1 cellular context compared by ENCODE assay signal in the genomic region with DNA sequence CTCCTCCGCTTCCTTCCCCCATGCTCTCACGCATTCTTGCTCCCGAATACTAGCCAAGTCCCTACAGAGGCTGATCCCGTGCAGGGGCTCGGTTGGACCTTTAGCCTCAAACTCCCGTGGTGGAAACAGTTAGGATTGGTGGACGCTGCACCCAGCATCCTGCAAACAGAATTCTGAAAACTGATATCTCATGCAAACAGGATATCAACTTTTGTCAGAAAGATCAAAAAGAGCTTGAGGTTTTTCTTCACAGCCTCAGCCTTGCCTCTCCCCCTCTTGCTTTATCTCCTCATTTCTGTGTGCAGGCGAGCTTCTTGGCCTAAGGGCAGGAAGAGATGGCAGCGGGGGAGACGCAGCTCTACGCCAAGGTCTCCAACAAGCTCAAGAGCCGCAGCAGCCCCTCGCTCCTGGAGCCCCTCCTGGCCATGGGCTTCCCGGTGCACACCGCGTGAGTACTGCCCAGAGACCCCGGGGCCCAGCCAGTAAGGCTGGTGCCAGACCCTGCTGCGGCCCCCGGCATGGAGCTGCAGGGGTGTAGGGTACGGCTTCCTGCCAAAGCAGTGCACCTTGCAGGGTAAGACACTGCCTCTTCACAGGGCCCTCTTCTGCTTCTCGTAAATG.
TF ChIP-seq lines count a peak whose summit lies in the region.

A gene with protein sequence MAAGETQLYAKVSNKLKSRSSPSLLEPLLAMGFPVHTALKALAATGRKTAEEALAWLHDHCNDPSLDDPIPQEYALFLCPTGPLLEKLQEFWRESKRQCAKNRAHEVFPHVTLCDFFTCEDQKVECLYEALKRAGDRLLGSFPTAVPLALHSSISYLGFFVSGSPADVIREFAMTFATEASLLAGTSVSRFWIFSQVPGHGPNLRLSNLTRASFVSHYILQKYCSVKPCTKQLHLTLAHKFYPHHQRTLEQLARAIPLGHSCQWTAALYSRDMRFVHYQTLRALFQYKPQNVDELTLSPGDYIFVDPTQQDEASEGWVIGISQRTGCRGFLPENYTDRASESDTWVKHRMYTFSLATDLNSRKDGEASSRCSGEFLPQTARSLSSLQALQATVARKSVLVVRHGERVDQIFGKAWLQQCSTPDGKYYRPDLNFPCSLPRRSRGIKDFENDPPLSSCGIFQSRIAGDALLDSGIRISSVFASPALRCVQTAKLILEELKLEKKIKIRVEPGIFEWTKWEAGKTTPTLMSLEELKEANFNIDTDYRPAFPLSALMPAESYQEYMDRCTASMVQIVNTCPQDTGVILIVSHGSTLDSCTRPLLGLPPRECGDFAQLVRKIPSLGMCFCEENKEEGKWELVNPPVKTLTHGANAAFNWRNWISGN (plus strand): TSS at position 292 of the 621 bp plus-strand sequence. CDS start 44 bp downstream, at position 336.

TF ChIP-seq in K562, 482 proteins besides CTCF, POLR2A, EP300 and RAD21 (continued from another document and continues in another):
- TF ChIP-seq, protein P1, sequence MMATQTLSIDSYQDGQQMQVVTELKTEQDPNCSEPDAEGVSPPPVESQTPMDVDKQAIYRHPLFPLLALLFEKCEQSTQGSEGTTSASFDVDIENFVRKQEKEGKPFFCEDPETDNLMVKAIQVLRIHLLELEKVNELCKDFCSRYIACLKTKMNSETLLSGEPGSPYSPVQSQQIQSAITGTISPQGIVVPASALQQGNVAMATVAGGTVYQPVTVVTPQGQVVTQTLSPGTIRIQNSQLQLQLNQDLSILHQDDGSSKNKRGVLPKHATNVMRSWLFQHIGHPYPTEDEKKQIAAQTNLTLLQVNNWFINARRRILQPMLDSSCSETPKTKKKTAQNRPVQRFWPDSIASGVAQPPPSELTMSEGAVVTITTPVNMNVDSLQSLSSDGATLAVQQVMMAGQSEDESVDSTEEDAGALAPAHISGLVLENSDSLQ (IDR thresholded peaks at IDR 0.05) = no peak
- TF ChIP-seq TAF9B (IDR thresholded peaks at IDR 0.05; ENCODE audit: partially characterized antibody) (no peak), POLR3G (IDR thresholded peaks at IDR 0.05; ENCODE audit: extremely low read depth, insufficient read length, insufficient replicate concordance) (no peak), ETV1 (tag; conservative IDR thresholded peaks at IDR 0.05; ENCODE audit: low read depth) (no peak), SMARCC2 (IDR thresholded peaks at IDR 0.05; ENCODE audit: low read depth) (0 out of 2 replicates have a peak, but pooled peaks have one; percentile 70), ZNF644 (tag; IDR thresholded peaks at IDR 0.05; ENCODE audit: low read depth) (no peak), TAF15 (IDR thresholded peaks at IDR 0.05; ENCODE audit: low read depth, low read length) (no peak), RNF2 (IDR thresholded peaks at IDR 0.05) (peak; percentile 89), KDM1A (IDR thresholded peaks at IDR 0.05) (peak; percentile 91 to 93), ZNF134 (CRISPR knock-in tag; conservative IDR thresholded peaks at IDR 0.05) (no peak), ZNF75A (CRISPR knock-in tag; IDR thresholded peaks at IDR 0.05) (no peak), RBM22 (IDR thresholded peaks at IDR 0.05; ENCODE audit: low read depth, low read length, poor library complexity, severe bottlenecking) (no peak), CBFA2T3 (IDR thresholded peaks at IDR 0.05) (peak; percentile 97), NFYB (IDR thresholded peaks at IDR 0.05; ENCODE audit: extremely low read depth, insufficient read length) (peak; percentile 18), HDAC2 (IDR thresholded peaks at IDR 0.05) (peak; percentile 92), TCF3 (CRISPR knock-in tag; IDR thresholded peaks at IDR 0.05) (peak; percentile 95), SAP30 (IDR thresholded peaks at IDR 0.05; ENCODE audit: borderline replicate concordance, insufficient read depth, low read depth, low read length, poor library complexity, severe bottlenecking) (no peak), ARID1B (IDR thresholded peaks at IDR 0.05) (peak; percentile 96), CBFB (CRISPR knock-in tag; IDR thresholded peaks at IDR 0.05) (0 out of 2 replicates have a peak, but pooled peaks have one; percentile 63), EHMT2 (IDR thresholded peaks at IDR 0.05) (peak; percentile 83), PML (IDR thresholded peaks at IDR 0.05; ENCODE audit: low read length) (peak; percentile 89), RBM14 (IDR thresholded peaks at IDR 0.05; ENCODE audit: borderline replicate concordance, insufficient read depth, low read depth, low read length) (no peak), HDAC1 (IDR thresholded peaks at IDR 0.05) (peak in 1 of 2 experiments; percentile 87; a peak in 2 of 4 replicates), HMGN3 (IDR thresholded peaks at IDR 0.05; ENCODE audit: borderline replicate concordance, extremely low read depth, insufficient read length, low read depth, low read length) (peak; percentile 76), ZNF217 (CRISPR knock-in tag; IDR thresholded peaks at IDR 0.05) (no peak), HNRNPLL (IDR thresholded peaks at IDR 0.05; ENCODE audit: low read depth, low read length, poor library complexity, severe bottlenecking) (peak; percentile 39), NR2C2 (CRISPR knock-in tag; IDR thresholded peaks at IDR 0.05) (no peak), NR2C2 (tag; IDR thresholded peaks at IDR 0.05) (no peak; the same call in 1 of the 2 replicates), TCFL5 (CRISPR knock-in tag; conservative IDR thresholded peaks at IDR 0.05) (no peak), MCM2 (IDR thresholded peaks at IDR 0.05; ENCODE audit: low read depth) (no peak), ZNF79 (CRISPR knock-in tag; IDR thresholded peaks at IDR 0.05; ENCODE audit: low read depth) (no peak), SMC3 (conservative IDR thresholded peaks at IDR 0.05; ENCODE audit: insufficient read depth, low read depth, low read length) (no peak), ZNF507 (tag; conservative IDR thresholded peaks at IDR 0.05) (no peak), ETV6 (IDR thresholded peaks at IDR 0.05; ENCODE audit: borderline replicate concordance in 1 of 2, low read depth in 2 of 2, low read length in 1 of 2) (no peak), ETV6 (CRISPR knock-in tag; IDR thresholded peaks at IDR 0.05; ENCODE audit: borderline replicate concordance) (no peak), ZFP30 (CRISPR knock-in tag; IDR thresholded peaks at IDR 0.05; ENCODE audit: borderline replicate concordance) (no peak), CC2D1A (IDR thresholded peaks at IDR 0.05) (peak; percentile 90; the same call in 1 of the 2 replicates), ZNF212 (CRISPR knock-in tag; IDR thresholded peaks at IDR 0.05) (no peak), ZNF408 (CRISPR knock-in tag; IDR thresholded peaks at IDR 0.05; ENCODE audit: low read depth) (no peak), TEAD1 (CRISPR knock-in tag; IDR thresholded peaks at IDR 0.05) (0 out of 4 replicates have a peak, but pooled peaks of 1 of the 2 experiments have one; percentile 32), U2AF2 (optimal IDR thresholded peaks at IDR 0.05; ENCODE audit: low read depth, low read length) (no peak)
- TF ChIP-seq, protein P2, sequence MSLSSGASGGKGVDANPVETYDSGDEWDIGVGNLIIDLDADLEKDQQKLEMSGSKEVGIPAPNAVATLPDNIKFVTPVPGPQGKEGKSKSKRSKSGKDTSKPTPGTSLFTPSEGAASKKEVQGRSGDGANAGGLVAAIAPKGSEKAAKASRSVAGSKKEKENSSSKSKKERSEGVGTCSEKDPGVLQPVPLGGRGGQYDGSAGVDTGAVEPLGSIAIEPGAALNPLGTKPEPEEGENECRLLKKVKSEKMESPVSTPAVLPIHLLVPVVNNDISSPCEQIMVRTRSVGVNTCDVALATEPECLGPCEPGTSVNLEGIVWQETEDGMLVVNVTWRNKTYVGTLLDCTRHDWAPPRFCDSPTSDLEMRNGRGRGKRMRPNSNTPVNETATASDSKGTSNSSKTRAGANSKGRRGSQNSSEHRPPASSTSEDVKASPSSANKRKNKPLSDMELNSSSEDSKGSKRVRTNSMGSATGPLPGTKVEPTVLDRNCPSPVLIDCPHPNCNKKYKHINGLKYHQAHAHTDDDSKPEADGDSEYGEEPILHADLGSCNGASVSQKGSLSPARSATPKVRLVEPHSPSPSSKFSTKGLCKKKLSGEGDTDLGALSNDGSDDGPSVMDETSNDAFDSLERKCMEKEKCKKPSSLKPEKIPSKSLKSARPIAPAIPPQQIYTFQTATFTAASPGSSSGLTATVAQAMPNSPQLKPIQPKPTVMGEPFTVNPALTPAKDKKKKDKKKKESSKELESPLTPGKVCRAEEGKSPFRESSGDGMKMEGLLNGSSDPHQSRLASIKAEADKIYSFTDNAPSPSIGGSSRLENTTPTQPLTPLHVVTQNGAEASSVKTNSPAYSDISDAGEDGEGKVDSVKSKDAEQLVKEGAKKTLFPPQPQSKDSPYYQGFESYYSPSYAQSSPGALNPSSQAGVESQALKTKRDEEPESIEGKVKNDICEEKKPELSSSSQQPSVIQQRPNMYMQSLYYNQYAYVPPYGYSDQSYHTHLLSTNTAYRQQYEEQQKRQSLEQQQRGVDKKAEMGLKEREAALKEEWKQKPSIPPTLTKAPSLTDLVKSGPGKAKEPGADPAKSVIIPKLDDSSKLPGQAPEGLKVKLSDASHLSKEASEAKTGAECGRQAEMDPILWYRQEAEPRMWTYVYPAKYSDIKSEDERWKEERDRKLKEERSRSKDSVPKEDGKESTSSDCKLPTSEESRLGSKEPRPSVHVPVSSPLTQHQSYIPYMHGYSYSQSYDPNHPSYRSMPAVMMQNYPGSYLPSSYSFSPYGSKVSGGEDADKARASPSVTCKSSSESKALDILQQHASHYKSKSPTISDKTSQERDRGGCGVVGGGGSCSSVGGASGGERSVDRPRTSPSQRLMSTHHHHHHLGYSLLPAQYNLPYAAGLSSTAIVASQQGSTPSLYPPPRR (CRISPR knock-in tag; IDR thresholded peaks at IDR 0.05; ENCODE audit: borderline replicate concordance) = no peak
- TF ChIP-seq, protein P3, sequence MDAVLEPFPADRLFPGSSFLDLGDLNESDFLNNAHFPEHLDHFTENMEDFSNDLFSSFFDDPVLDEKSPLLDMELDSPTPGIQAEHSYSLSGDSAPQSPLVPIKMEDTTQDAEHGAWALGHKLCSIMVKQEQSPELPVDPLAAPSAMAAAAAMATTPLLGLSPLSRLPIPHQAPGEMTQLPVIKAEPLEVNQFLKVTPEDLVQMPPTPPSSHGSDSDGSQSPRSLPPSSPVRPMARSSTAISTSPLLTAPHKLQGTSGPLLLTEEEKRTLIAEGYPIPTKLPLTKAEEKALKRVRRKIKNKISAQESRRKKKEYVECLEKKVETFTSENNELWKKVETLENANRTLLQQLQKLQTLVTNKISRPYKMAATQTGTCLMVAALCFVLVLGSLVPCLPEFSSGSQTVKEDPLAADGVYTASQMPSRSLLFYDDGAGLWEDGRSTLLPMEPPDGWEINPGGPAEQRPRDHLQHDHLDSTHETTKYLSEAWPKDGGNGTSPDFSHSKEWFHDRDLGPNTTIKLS (IDR thresholded peaks at IDR 0.05; ENCODE audit: borderline replicate concordance, low read depth) = 0 out of 2 replicates have a peak, but pooled peaks have one; percentile 20
- TF ChIP-seq, protein P4, sequence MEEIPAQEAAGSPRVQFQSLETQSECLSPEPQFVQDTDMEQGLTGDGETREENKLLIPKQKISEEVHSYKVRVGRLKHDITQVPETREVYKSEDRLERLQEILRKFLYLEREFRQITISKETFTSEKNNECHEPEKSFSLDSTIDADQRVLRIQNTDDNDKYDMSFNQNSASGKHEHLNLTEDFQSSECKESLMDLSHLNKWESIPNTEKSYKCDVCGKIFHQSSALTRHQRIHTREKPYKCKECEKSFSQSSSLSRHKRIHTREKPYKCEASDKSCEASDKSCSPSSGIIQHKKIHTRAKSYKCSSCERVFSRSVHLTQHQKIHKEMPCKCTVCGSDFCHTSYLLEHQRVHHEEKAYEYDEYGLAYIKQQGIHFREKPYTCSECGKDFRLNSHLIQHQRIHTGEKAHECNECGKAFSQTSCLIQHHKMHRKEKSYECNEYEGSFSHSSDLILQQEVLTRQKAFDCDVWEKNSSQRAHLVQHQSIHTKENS (CRISPR knock-in tag; IDR thresholded peaks at IDR 0.05) = no peak
- TF ChIP-seq, protein P5, sequence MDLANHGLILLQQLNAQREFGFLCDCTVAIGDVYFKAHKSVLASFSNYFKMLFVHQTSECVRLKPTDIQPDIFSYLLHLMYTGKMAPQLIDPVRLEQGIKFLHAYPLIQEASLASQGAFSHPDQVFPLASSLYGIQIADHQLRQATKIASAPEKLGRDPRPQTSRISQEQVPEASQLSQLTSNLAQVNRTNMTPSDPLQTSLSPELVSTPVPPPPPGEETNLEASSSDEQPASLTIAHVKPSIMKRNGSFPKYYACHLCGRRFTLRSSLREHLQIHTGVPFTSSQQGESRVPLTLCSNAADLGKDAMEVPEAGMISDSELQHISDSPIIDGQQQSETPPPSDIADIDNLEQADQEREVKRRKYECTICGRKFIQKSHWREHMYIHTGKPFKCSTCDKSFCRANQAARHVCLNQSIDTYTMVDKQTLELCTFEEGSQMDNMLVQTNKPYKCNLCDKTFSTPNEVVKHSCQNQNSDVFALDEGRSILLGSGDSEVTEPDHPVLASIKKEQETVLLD (IDR thresholded peaks at IDR 0.05) = peak; percentile 79; the same call in 1 of the 2 replicates
- TF ChIP-seq, protein P6, sequence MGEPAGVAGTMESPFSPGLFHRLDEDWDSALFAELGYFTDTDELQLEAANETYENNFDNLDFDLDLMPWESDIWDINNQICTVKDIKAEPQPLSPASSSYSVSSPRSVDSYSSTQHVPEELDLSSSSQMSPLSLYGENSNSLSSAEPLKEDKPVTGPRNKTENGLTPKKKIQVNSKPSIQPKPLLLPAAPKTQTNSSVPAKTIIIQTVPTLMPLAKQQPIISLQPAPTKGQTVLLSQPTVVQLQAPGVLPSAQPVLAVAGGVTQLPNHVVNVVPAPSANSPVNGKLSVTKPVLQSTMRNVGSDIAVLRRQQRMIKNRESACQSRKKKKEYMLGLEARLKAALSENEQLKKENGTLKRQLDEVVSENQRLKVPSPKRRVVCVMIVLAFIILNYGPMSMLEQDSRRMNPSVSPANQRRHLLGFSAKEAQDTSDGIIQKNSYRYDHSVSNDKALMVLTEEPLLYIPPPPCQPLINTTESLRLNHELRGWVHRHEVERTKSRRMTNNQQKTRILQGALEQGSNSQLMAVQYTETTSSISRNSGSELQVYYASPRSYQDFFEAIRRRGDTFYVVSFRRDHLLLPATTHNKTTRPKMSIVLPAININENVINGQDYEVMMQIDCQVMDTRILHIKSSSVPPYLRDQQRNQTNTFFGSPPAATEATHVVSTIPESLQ (CRISPR knock-in tag; IDR thresholded peaks at IDR 0.05) = no peak
- TF ChIP-seq, protein P7, sequence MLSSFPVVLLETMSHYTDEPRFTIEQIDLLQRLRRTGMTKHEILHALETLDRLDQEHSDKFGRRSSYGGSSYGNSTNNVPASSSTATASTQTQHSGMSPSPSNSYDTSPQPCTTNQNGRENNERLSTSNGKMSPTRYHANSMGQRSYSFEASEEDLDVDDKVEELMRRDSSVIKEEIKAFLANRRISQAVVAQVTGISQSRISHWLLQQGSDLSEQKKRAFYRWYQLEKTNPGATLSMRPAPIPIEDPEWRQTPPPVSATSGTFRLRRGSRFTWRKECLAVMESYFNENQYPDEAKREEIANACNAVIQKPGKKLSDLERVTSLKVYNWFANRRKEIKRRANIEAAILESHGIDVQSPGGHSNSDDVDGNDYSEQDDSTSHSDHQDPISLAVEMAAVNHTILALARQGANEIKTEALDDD (IDR thresholded peaks at IDR 0.05) = no peak
